ENCODE assay signal across 20 cellular contexts in genomic region chr19:31112158-31112557, GRCh38.
"Had no signal": no experiment of that assay in that cellular context is flagged by ENCODE, and none has a peak within 500 bp of the region (broad histone marks: within the 10 kb centered on the region; RNA-seq: fewer than 3 reads in every experiment).

No MANE protein-coding gene starts in this region.

- H3K4me1 ChIP-seq: heart left ventricle, testis, tibial nerve had no signal

- ATAC-seq: heart left ventricle; left colon; left ventricle myocardium superior; naive thymus-derived CD4-positive, alpha-beta T cell; sciatic nerve; stimulated activated naive B cell treated with anti-CD40 and anti-IgM and Interleukin-4, amounts not matched to agents 10 μg/mL and 1 μg/mL and 100 μg/mL, for 72 hours; stimulated activated naive CD8-positive, alpha-beta T cell treated with anti-CD3 and anti-CD28 coated beads, Interleukin-15, amount 100 ng/mL, for 72 hours had no signal

- FAIRE-seq: frontal cortex had no signal

- DNase-seq: cortex of kidney; dorsolateral prefrontal cortex; effector CD8-positive, alpha-beta T cell; heart left ventricle; hippocampal formation; left colon; left ventricle myocardium superior; naive thymus-derived CD4-positive, alpha-beta T cell; posterior cingulate gyrus; stimulated activated CD4-positive, alpha-beta T cell treated with anti-CD3 and anti-CD28 coated beads, Interleukin-2, amount 100 ng/mL, for 24 hours; stimulated activated CD4-positive, alpha-beta T cell treated with anti-CD3 and anti-CD28 coated beads, Interleukin-4, amount 100 ng/mL, for 4 hours; stimulated activated naive B cell treated with anti-CD40 and anti-IgM and Interleukin-4, amounts not matched to agents 10 μg/mL and 1 μg/mL and 100 μg/mL, for 72 hours; stimulated activated naive CD8-positive, alpha-beta T cell treated with anti-CD3 and anti-CD28 coated beads, Interleukin-15, amount 100 ng/mL, for 72 hours; testis had no signal

- H3K36me3 ChIP-seq: heart left ventricle, neutrophil, tibial nerve had no signal

- H3K9me3 ChIP-seq: heart left ventricle, neutrophil, testis, tibial nerve had no signal

- H3K27me3 ChIP-seq: testis, tibial nerve had no signal

- H3K27ac ChIP-seq: dorsolateral prefrontal cortex, heart left ventricle, neutrophil, skin epidermis, testis, tibial nerve had no signal

- H3K4me3 ChIP-seq: dorsolateral prefrontal cortex, heart left ventricle, lung, skin epidermis, testis, tibial nerve had no signal
